ENCODE assay signal across 31 cellular contexts in genomic region chr9:110111868-110112267, GRCh38.
A peak's percentile ranks its signal among the peaks of the same experiment; 100 is the strongest.
DNase-seq lines count a peak whose midpoint lies in the region; ATAC-seq and TF ChIP-seq lines count a peak whose summit lies in the region.
"Had no signal": no experiment of that assay in that cellular context is flagged by ENCODE, and none has a peak within 500 bp of the region (broad histone marks: within the 10 kb centered on the region; RNA-seq: fewer than 3 reads in every experiment).

No MANE protein-coding gene starts in this region.

- peak; percentile 8; the same call in 1 of the 3 replicates for ATAC-seq in GM23338
- peak; percentile 36 for ATAC-seq in WTC11
- no peak for ATAC-seq in memory B cell (ENCODE audit: low read depth)
- no peak for ATAC-seq in HG02885 (IDR thresholded peaks at IDR 0.05; ENCODE audit: poor library complexity, unreplicated experiment)
- ATAC-seq: activated naive CD4-positive, alpha-beta T cell treated with anti-CD3 and anti-CD28 coated beads, Interleukin-2, amount 50 U/mL, for 72 hours; HCT116; left lobe of liver; Panc1 had no signal

- no peaks in the 10 kb centered on the region for H3K36me3 ChIP-seq in ACC112 (ENCODE audit: insufficient read depth, low read length)
- no peaks in the 10 kb centered on the region for H3K36me3 ChIP-seq in GM23338 (ENCODE audit: insufficient read depth)
- H3K36me3 ChIP-seq: right atrium auricular region had no signal

- no peaks in the 10 kb centered on the region for H3F3A ChIP-seq in GM23338 (replicated peaks; ENCODE audit: low read depth)

- TF ChIP-seq CTCF in GM23338 (conservative IDR thresholded peaks at IDR 0.05; ENCODE audit: low read depth in 2 of 2) = no peak
- TF ChIP-seq CTCF in WTC11 (IDR thresholded peaks at IDR 0.05) = no peak
- no peak for TF ChIP-seq CTCF in coronary artery (IDR thresholded peaks at IDR 0.05)

- peak overlapping the region; percentile 6; the same call in 1 of the 2 replicates for H3K27ac ChIP-seq in ACC112 (ENCODE audit: low read depth, low read length)
- H3K27ac ChIP-seq in GM23338 (ENCODE audit: low read depth) = 0 out of 2 replicates have a peak overlapping the region, but pooled peaks have one; percentile 2
- H3K27ac ChIP-seq in coronary artery = no peak overlapping the region
- H3K27ac ChIP-seq: parathyroid adenoma, right atrium auricular region had no signal

- H4K20me1 ChIP-seq in GM23338 (replicated peaks; ENCODE audit: insufficient read depth) = no peaks in the 10 kb centered on the region

- H3K4me1 ChIP-seq in ACC112 (ENCODE audit: control insufficient read depth, insufficient read depth, low read length, unreplicated experiment) (peaks cover 58% of the 10 kb centered on the region), GM23338 (ENCODE audit: insufficient read depth) (peaks cover 56% of the 10 kb centered on the region)
- H3K4me1 ChIP-seq: parathyroid adenoma had no signal

- H3K4me3 ChIP-seq in ACC112 (ENCODE audit: low read depth, low read length) (no peak overlapping the region), GM23338 (no peak overlapping the region), coronary artery (no peak overlapping the region)
- H3K4me3 ChIP-seq: right atrium auricular region, smooth muscle cell had no signal

- no peak overlapping the region for H2AFZ ChIP-seq in ACC112 (ENCODE audit: low read length, unreplicated experiment)
- no peak overlapping the region for H2AFZ ChIP-seq in GM23338
- H2AFZ ChIP-seq: parathyroid adenoma had no signal

- POLR2A ChIA-PET in WTC11 (lab: Charles Lee) = no interaction called here

- no peaks in the 10 kb centered on the region for H3K9me2 ChIP-seq in GM23338 (ENCODE audit: insufficient read depth)

- H3K79me2 ChIP-seq in ACC112 (ENCODE audit: control insufficient read depth, insufficient read depth, low read length, unreplicated experiment) (peaks cover 77% of the 10 kb centered on the region), GM23338 (replicated peaks; ENCODE audit: insufficient read depth) (peaks cover 61% of the 10 kb centered on the region)
- H3K79me2 ChIP-seq: parathyroid adenoma had no signal

- CTCF ChIA-PET in WTC11 (lab: Charles Lee) = interaction anchor here (0.9 to 1.2 kb wide), 5 partner anchors 11 to 208 kb away, joined by 3 to 5 read pairs (median 4); no protein-coding TSS in a partner anchor

- H3K4me1 Mint-ChIP-seq in GM23338 (peaks cover 67% of the 10 kb centered on the region), WTC11 (peaks cover 77% of the 10 kb centered on the region), memory B cell (peaks cover 41% of the 10 kb centered on the region)
- H3K4me1 Mint-ChIP-seq: CD8-positive, alpha-beta memory T cell had no signal

- DNase-seq in GM23338 (ENCODE audit: low spot score) (peak; percentile 67), WTC11 (ENCODE audit: low spot score) (no peak), memory B cell (ENCODE audit: low spot score in 2 of 2) (no peak), SK-N-DZ (ENCODE audit: low spot score) (no peak), coronary artery (ENCODE audit: low spot score) (no peak), DMS 273 (lab: John Stamatoyannopoulos, UW; ENCODE audit: unreplicated experiment) (no peak)
- DNase-seq: activated CD4-positive, alpha-beta T cell treated with anti-CD3 and anti-CD28 coated beads for 48 hours; activated CD8-positive, alpha-beta memory T cell treated with anti-CD3 and anti-CD28 coated beads for 24 hours; activated effector memory CD4-positive, alpha-beta T cell treated with Interleukin-2 at 50 U/mL for 16 hours; activated T-cell treated with anti-CD3 and anti-CD28 coated beads for 4 hours; amygdala; CD8-positive, alpha-beta memory T cell; DMS153; effector CD4-positive, alpha-beta T cell; hypothalamus; mesenchymal stem cell; NCI-H1092; NCI-H1694; NCI-H510A treated with DMSO at 0.1 percent for 48 hours; NK-92 treated with Interleukin-12 subunit alpha and Interleukin-12 subunit beta, amount 100 ng/mL, for 24 hours; SHP77 had no signal

- H3K4me3 Mint-ChIP-seq in GM23338 = no peak overlapping the region
- H3K4me3 Mint-ChIP-seq in WTC11 = no peak overlapping the region
- H3K4me3 Mint-ChIP-seq in memory B cell = peak overlapping the region; percentile 66
- H3K4me3 Mint-ChIP-seq: CD8-positive, alpha-beta memory T cell; stimulated activated naive CD8-positive, alpha-beta T cell treated with anti-CD3 and anti-CD28 coated beads, Interleukin-15, Interleukin-2, amounts not matched to agents 100 ng/mL and 50 ng/mL, for 24 hours had no signal

- H3K27me3 ChIP-seq in ACC112 (ENCODE audit: insufficient read depth, low read length) (no peaks in the 10 kb centered on the region), GM23338 (ENCODE audit: insufficient read depth) (no peaks in the 10 kb centered on the region)
- H3K27me3 ChIP-seq: right atrium auricular region had no signal

- H3K27ac Mint-ChIP-seq in GM23338 (peak overlapping the region; percentile 80), WTC11 (peak overlapping the region; percentile 82), memory B cell (peak overlapping the region; percentile 82)
- H3K27ac Mint-ChIP-seq: stimulated activated naive CD8-positive, alpha-beta T cell treated with anti-CD3 and anti-CD28 coated beads, Interleukin-15, Interleukin-2, amounts not matched to agents 100 ng/mL and 50 ng/mL, for 24 hours had no signal

- H3K9me3 Mint-ChIP-seq in GM23338 = no peaks in the 10 kb centered on the region; the same call in 2 of the 3 replicates
- H3K9me3 Mint-ChIP-seq in WTC11 = no peaks in the 10 kb centered on the region
- H3K9me3 Mint-ChIP-seq in memory B cell = no peaks in the 10 kb centered on the region
- H3K9me3 Mint-ChIP-seq: activated naive CD4-positive, alpha-beta T cell treated with anti-CD3 and anti-CD28 coated beads, Interleukin-2, amount 50 U/mL, for 72 hours; CD8-positive, alpha-beta memory T cell; stimulated activated naive CD8-positive, alpha-beta T cell treated with anti-CD3 and anti-CD28 coated beads, Interleukin-15, Interleukin-2, amounts not matched to agents 100 ng/mL and 50 ng/mL, for 24 hours had no signal

- peaks cover 4% of the 10 kb centered on the region for H3K27me3 Mint-ChIP-seq in GM23338 (ENCODE audit: insufficient read depth, low read depth, poor library complexity)
- no peaks in the 10 kb centered on the region for H3K27me3 Mint-ChIP-seq in WTC11 (ENCODE audit: low read depth)
- H3K27me3 Mint-ChIP-seq in memory B cell = no peaks in the 10 kb centered on the region
- H3K27me3 Mint-ChIP-seq: stimulated activated naive CD8-positive, alpha-beta T cell treated with anti-CD3 and anti-CD28 coated beads, Interleukin-15, Interleukin-2, amounts not matched to agents 100 ng/mL and 50 ng/mL, for 24 hours had no signal

- H3K4me2 ChIP-seq in GM23338 = peak overlapping the region; percentile 35
- H3K4me2 ChIP-seq: smooth muscle cell had no signal

- H3K36me3 Mint-ChIP-seq in GM23338 (ENCODE audit: low read depth) (no peaks in the 10 kb centered on the region), WTC11 (no peaks in the 10 kb centered on the region), memory B cell (peaks cover 8% of the 10 kb centered on the region)
- H3K36me3 Mint-ChIP-seq: activated naive CD4-positive, alpha-beta T cell treated with anti-CD3 and anti-CD28 coated beads, Interleukin-2, amount 50 U/mL, for 72 hours; CD8-positive, alpha-beta memory T cell had no signal

TF ChIP-seq in GM23338, 12 proteins besides CTCF, POLR2A, EP300 and RAD21 (continues in another document):
- TF ChIP-seq CREB1 (CRISPR knock-in tag; IDR thresholded peaks at IDR 0.05; ENCODE audit: low read depth) (no peak), JUNB (IDR thresholded peaks at IDR 0.05; ENCODE audit: unreplicated experiment) (no peak), POLR2AphosphoS5 (IDR thresholded peaks at IDR 0.05; ENCODE audit: low read depth) (no peak), ZNF331 (CRISPR knock-in tag; IDR thresholded peaks at IDR 0.05; ENCODE audit: low read depth) (no peak), STAT1 (IDR thresholded peaks at IDR 0.05; ENCODE audit: unreplicated experiment) (no peak), NANOG (IDR thresholded peaks at IDR 0.05; ENCODE audit: borderline replicate concordance) (no peak), EZH2 (IDR thresholded peaks at IDR 0.05; ENCODE audit: low read depth, unreplicated experiment) (no peak), EZH2phosphoT487 (IDR thresholded peaks at IDR 0.05; ENCODE audit: unreplicated experiment) (no peak)

TF ChIP-seq in WTC11, 78 proteins besides CTCF, POLR2A, EP300 and RAD21 (continues in another document):
- TF ChIP-seq ZNF317 (CRISPR knock-in tag; IDR thresholded peaks at IDR 0.05; ENCODE audit: borderline replicate concordance, low read depth) (no peak), ATF6 (CRISPR knock-in tag; IDR thresholded peaks at IDR 0.05) (no peak)

Comparison
In these comparisons a context has a peak if more than half of its experiments do, and no peak if none do; other contexts are left out.
1. H3K27ac ChIP-seq: peak in ACC112 (single experiment) and GM23338 (single experiment); none in coronary artery (0 of 2).
2. ATAC-seq: peak in GM23338 (single experiment) and WTC11 (single experiment); none in memory B cell (single experiment) and HG02885 (single experiment).
3. Peak in every context shown above with its lines, with median percentiles within 50 percentile points of each other: H3K27ac Mint-ChIP-seq.